17 cellular contexts compared by ENCODE assay signal in genomic region chr10:131744356-131744755, GRCh38.
DNase-seq lines count a peak whose midpoint lies in the region; ATAC-seq and TF ChIP-seq lines count a peak whose summit lies in the region.
"Had no signal": no experiment of that assay in that cellular context is flagged by ENCODE, and none has a peak within 500 bp of the region (broad histone marks: within the 10 kb centered on the region; RNA-seq: fewer than 3 reads in every experiment).

No MANE protein-coding gene starts in this region.

- no peak overlapping the region; the same call in 1 of the 2 replicates for H3K4me3 ChIP-seq in BLaER1
- no peak overlapping the region for H3K4me3 ChIP-seq in KMS-11 (IDR thresholded peaks at IDR 0.05; ENCODE audit: insufficient read depth, low read depth, low read length)
- no peak overlapping the region for H3K4me3 ChIP-seq in sigmoid colon
- H3K4me3 ChIP-seq: MG63, SJSA1 had no signal

- TF ChIP-seq POLR2A in sigmoid colon (IDR thresholded peaks at IDR 0.05), result no peak

- peaks cover 17% of the 10 kb centered on the region for H3K9me3 Mint-ChIP-seq in mesothelial cell of epicardium

- H3K27ac ChIP-seq in BLaER1, result peak overlapping the region; percentile 76; the same call in 1 of the 2 replicates
- H3K27ac ChIP-seq in KMS-11, result no peak overlapping the region
- H3K27ac ChIP-seq in sigmoid colon, result no peak overlapping the region
- H3K27ac ChIP-seq: SJSA1 had no signal

- H3K4me2 ChIP-seq in BLaER1 (peak overlapping the region; percentile 95), KMS-11 (no peak overlapping the region)

- ATAC-seq in GM21737 (IDR thresholded peaks at IDR 0.05; ENCODE audit: unreplicated experiment), result no peak
- ATAC-seq: Right ventricle myocardium inferior had no signal

- peaks cover 15% of the 10 kb centered on the region for H3K4me1 Mint-ChIP-seq in mesothelial cell of epicardium

- no peaks in the 10 kb centered on the region for H4K20me1 ChIP-seq in BLaER1
- H4K20me1 ChIP-seq in KMS-11 (ENCODE audit: insufficient read depth), result no peaks in the 10 kb centered on the region

- intact Hi-C loops in sigmoid colon (cut with DNase I), result no loop called here

- H3K36me3 Mint-ChIP-seq in mesothelial cell of epicardium, result no peaks in the 10 kb centered on the region
- H3K36me3 Mint-ChIP-seq: CD4-positive, alpha-beta memory T cell had no signal

- 72 to 76% methylated on average over 10 of the region's 10 CpGs for WGBS in sigmoid colon, 2 donors

- H3K9me3 ChIP-seq in BLaER1 (peaks cover 15% of the 10 kb centered on the region), sigmoid colon (no peaks in the 10 kb centered on the region)
- H3K9me3 ChIP-seq: Caco-2, MG63 had no signal

- H3K4me1 ChIP-seq in BLaER1 (peaks cover 79% of the 10 kb centered on the region), KMS-11 (ENCODE audit: low read depth, poor library complexity, severe bottlenecking) (no peaks in the 10 kb centered on the region), sigmoid colon (no peaks in the 10 kb centered on the region)
- H3K4me1 ChIP-seq: SJSA1 had no signal

- TF ChIP-seq EP300 in sigmoid colon (IDR thresholded peaks at IDR 0.05), result no peak

- H3K27ac Mint-ChIP-seq in mesothelial cell of epicardium, result peak overlapping the region; percentile 30
- H3K27ac Mint-ChIP-seq: CD4-positive, alpha-beta memory T cell had no signal

- peaks cover 31% of the 10 kb centered on the region for H3K27me3 Mint-ChIP-seq in mesothelial cell of epicardium (ENCODE audit: low read depth)

- H3K9ac ChIP-seq in BLaER1, result peak overlapping the region; percentile 65
- H3K9ac ChIP-seq in KMS-11, result no peak overlapping the region

- DNase-seq in mesothelial cell of epicardium (ENCODE audit: low spot score in 2 of 2, unreplicated experiment in 2 of 2), result no peak
- DNase-seq in sigmoid colon, result peak; percentile 40
- no peak for DNase-seq in HT-29 (ENCODE audit: low spot score)
- no peak for DNase-seq in DMS 273 treated with DMSO at 0.1 percent for 48 hours (lab: John Stamatoyannopoulos, UW)
- DNase-seq: Caco-2; CD4-positive, alpha-beta memory T cell; MG63; NCI-H1417; NCI-H1694 treated with DMSO at 0.1 percent for 48 hours; NCI-H2081 treated with DMSO at 0.1 percent for 48 hours; NCI-H2171 treated with DMSO at 0.1 percent for 48 hours; NCI-H526 had no signal

- H3K4me3 Mint-ChIP-seq in mesothelial cell of epicardium, result no peak overlapping the region

- H3K79me2 ChIP-seq in KMS-11 (ENCODE audit: insufficient read depth, low read depth), result no peaks in the 10 kb centered on the region

- TF ChIP-seq CTCF in KMS-11 (conservative IDR thresholded peaks at IDR 0.05; ENCODE audit: low read depth, low read length) (no peak), mesothelial cell of epicardium (IDR thresholded peaks at IDR 0.05; ENCODE audit: unreplicated experiment) (no peak), sigmoid colon (IDR thresholded peaks at IDR 0.05) (no peak)

- H2AFZ ChIP-seq in KMS-11 (ENCODE audit: low read depth), result peak overlapping the region; percentile 18; the same call in 1 of the 2 replicates

- H3K36me3 ChIP-seq in BLaER1 (no peaks in the 10 kb centered on the region), KMS-11 (ENCODE audit: insufficient read depth) (no peaks in the 10 kb centered on the region), sigmoid colon (no peaks in the 10 kb centered on the region)
- H3K36me3 ChIP-seq: MG63, SJSA1 had no signal

- H3K27me3 ChIP-seq in BLaER1 (peaks cover 21% of the 10 kb centered on the region; the same call in 1 of the 2 replicates), KMS-11 (ENCODE audit: insufficient read depth, low read depth) (peaks cover 3% of the 10 kb centered on the region; the same call in 1 of the 2 replicates), sigmoid colon (peaks cover 3 to 34% (median 12%) of the 10 kb centered on the region in 3 donors)
- H3K27me3 ChIP-seq: MG63, SJSA1 had no signal
